Comparison of ENCODE assay signal across 30 cellular contexts in the genomic region with DNA sequence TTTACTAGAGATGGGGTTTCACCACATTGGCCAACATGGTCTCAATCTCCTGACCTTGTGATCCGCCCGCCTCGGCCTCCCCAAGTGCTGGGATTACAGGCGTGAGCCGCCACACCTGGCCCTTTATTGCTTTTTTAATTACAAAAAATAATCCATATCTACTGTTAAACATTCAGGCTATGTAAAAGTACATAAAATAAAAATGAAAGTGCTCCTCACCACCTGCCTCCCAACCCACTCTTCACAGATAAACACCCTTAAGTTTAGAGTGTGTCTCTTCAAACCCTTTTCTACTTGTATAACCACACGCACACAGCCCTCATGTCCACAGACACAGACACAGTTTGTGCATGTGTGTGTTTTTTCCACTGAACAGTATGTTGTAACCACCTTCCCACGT. TPM values are rescaled to one million over a fixed set of nuclear protein-coding genes. Genes with fewer than 3 reads are reported as not detected.
"Had no signal": no experiment of that assay in that cellular context is flagged by ENCODE, and none has a peak within 500 bp of the region (broad histone marks: within the 10 kb centered on the region; RNA-seq: fewer than 3 reads in every experiment).

No MANE protein-coding gene starts in this region.

- H3K27ac ChIP-seq: stomach, suprapubic skin, testis, thoracic aorta, thyroid gland, tibial artery, tibial nerve, upper lobe of left lung, uterus, vagina had no signal

- H3K9me3 ChIP-seq: stomach, suprapubic skin, testis, thoracic aorta, thyroid gland, tibial artery, tibial nerve, transverse colon, upper lobe of left lung, uterus, vagina had no signal

- H3K4me3 Mint-ChIP-seq: stimulated activated effector memory CD8-positive, alpha-beta T cell treated with anti-CD3 and anti-CD28 coated beads, Interleukin-12 subunit alpha, Interleukin-12 subunit beta, amount 100 ng/mL, for 72 hours; stimulated activated memory B cell treated with anti-CD40 and anti-IgM and Interleukin-4, amounts not matched to agents 10 μg/mL and 1 μg/mL and 100 μg/mL, for 72 hours; stimulated activated naive B cell treated with anti-CD40 and anti-IgM and Interleukin-4, amounts not matched to agents 10 μg/mL and 1 μg/mL and 100 μg/mL, for 72 hours; stimulated activated naive CD8-positive, alpha-beta T cell treated with anti-CD3 and anti-CD28 coated beads, Interleukin-15, amount 100 ng/mL, for 72 hours; stimulated activated naive CD8-positive, alpha-beta T cell treated with anti-CD3 and anti-CD28 coated beads, Interleukin-15, Interleukin-2, amounts not matched to agents 100 ng/mL and 50 ng/mL, for 24 hours; type B pancreatic cell had no signal

- DNase-seq: stimulated activated CD4-positive, alpha-beta T cell treated with anti-CD3 and anti-CD28 coated beads, Interleukin-2, amount 100 ng/mL, for 48 hours; stimulated activated CD4-positive, alpha-beta T cell treated with anti-CD3 and anti-CD28 coated beads, Interleukin-4, amount 100 ng/mL, for 1 hour; stimulated activated CD4-positive, alpha-beta T cell treated with anti-CD3 and anti-CD28 coated beads, Interleukin-4, amount 100 ng/mL, for 24 hours; stimulated activated CD4-positive, alpha-beta T cell treated with anti-CD3 and anti-CD28 coated beads, Interleukin-4, amount 100 ng/mL, for 4 hours; stimulated activated CD8-positive, alpha-beta memory T cell treated with anti-CD3 and anti-CD28 coated beads, Interleukin-4, amount 100 ng/mL, for 48 hours; stimulated activated naive B cell treated with anti-CD40 and anti-IgM and Interleukin-4, amounts not matched to agents 10 μg/mL and 1 μg/mL and 100 μg/mL, for 72 hours; stimulated activated naive CD4-positive, alpha-beta T cell; stimulated activated naive CD4-positive, alpha-beta T cell treated with Interleukin-2 at 50 U/mL for 16 hours; stimulated activated naive CD8-positive, alpha-beta T cell treated with anti-CD3 and anti-CD28 coated beads, Interleukin-15, amount 100 ng/mL, for 72 hours; stimulated activated naive CD8-positive, alpha-beta T cell treated with anti-CD3 and anti-CD28 coated beads, Interleukin-15, Interleukin-2, amounts not matched to agents 100 U/mL and 50 U/mL, for 24 hours; stomach; substantia nigra; testis; thyroid gland; tibial artery; transverse colon; trophoblast cell; upper lobe of left lung; uterus had no signal

- ATAC-seq: stimulated activated effector memory CD8-positive, alpha-beta T cell treated with anti-CD3 and anti-CD28 coated beads, Interleukin-12 subunit alpha, Interleukin-12 subunit beta, amount 100 ng/mL, for 72 hours; stimulated activated memory B cell treated with anti-CD40 and anti-IgM and Interleukin-4, amounts not matched to agents 10 μg/mL and 1 μg/mL and 100 μg/mL, for 72 hours; stimulated activated naive B cell treated with anti-CD40 and anti-IgM and Interleukin-4, amounts not matched to agents 10 μg/mL and 1 μg/mL and 100 μg/mL, for 72 hours; stimulated activated naive CD8-positive, alpha-beta T cell treated with anti-CD3 and anti-CD28 coated beads, Interleukin-15, amount 100 ng/mL, for 72 hours; stimulated activated naive CD8-positive, alpha-beta T cell treated with anti-CD3 and anti-CD28 coated beads, Interleukin-15, Interleukin-2, amounts not matched to agents 100 U/mL and 50 U/mL, for 24 hours had no signal

- H3K4me3 ChIP-seq: stomach, suprapubic skin, testis, thoracic aorta, thyroid gland, tibial artery, tibial nerve, transverse colon, upper lobe of left lung, uterus, vagina had no signal

- H3K4me1 Mint-ChIP-seq: stimulated activated naive CD8-positive, alpha-beta T cell treated with anti-CD3 and anti-CD28 coated beads, Interleukin-15, amount 100 ng/mL, for 72 hours had no signal

- H3K27me3 ChIP-seq: stomach, suprapubic skin, testis, thyroid gland, tibial artery, tibial nerve, transverse colon, upper lobe of left lung, uterus, vagina had no signal

- H3K36me3 ChIP-seq: uterus had no signal

- H3K27me3 Mint-ChIP-seq: stimulated activated memory B cell treated with anti-CD40 and anti-IgM and Interleukin-4, amounts not matched to agents 10 μg/mL and 1 μg/mL and 100 μg/mL, for 72 hours; stimulated activated naive B cell treated with anti-CD40 and anti-IgM and Interleukin-4, amounts not matched to agents 10 μg/mL and 1 μg/mL and 100 μg/mL, for 72 hours; stimulated activated naive CD8-positive, alpha-beta T cell treated with anti-CD3 and anti-CD28 coated beads, Interleukin-15, amount 100 ng/mL, for 72 hours; stimulated activated naive CD8-positive, alpha-beta T cell treated with anti-CD3 and anti-CD28 coated beads, Interleukin-15, Interleukin-2, amounts not matched to agents 100 ng/mL and 50 ng/mL, for 24 hours; type B pancreatic cell had no signal

- H3K4me1 ChIP-seq: stomach, suprapubic skin, testis, thyroid gland, tibial artery, transverse colon, upper lobe of left lung, uterus, vagina had no signal

- H3K9me3 Mint-ChIP-seq: stimulated activated effector memory CD8-positive, alpha-beta T cell treated with anti-CD3 and anti-CD28 coated beads, Interleukin-12 subunit alpha, Interleukin-12 subunit beta, amount 100 ng/mL, for 72 hours; stimulated activated memory B cell treated with anti-CD40 and anti-IgM and Interleukin-4, amounts not matched to agents 10 μg/mL and 1 μg/mL and 100 μg/mL, for 72 hours; stimulated activated naive B cell treated with anti-CD40 and anti-IgM and Interleukin-4, amounts not matched to agents 10 μg/mL and 1 μg/mL and 100 μg/mL, for 72 hours; stimulated activated naive CD8-positive, alpha-beta T cell treated with anti-CD3 and anti-CD28 coated beads, Interleukin-15, amount 100 ng/mL, for 72 hours; stimulated activated naive CD8-positive, alpha-beta T cell treated with anti-CD3 and anti-CD28 coated beads, Interleukin-15, Interleukin-2, amounts not matched to agents 100 ng/mL and 50 ng/mL, for 24 hours; type B pancreatic cell had no signal

- FAIRE-seq: urothelium cell line had no signal

- H3K27ac Mint-ChIP-seq: stimulated activated effector memory CD8-positive, alpha-beta T cell treated with anti-CD3 and anti-CD28 coated beads, Interleukin-12 subunit alpha, Interleukin-12 subunit beta, amount 100 ng/mL, for 72 hours; stimulated activated memory B cell treated with anti-CD40 and anti-IgM and Interleukin-4, amounts not matched to agents 10 μg/mL and 1 μg/mL and 100 μg/mL, for 72 hours; stimulated activated naive B cell treated with anti-CD40 and anti-IgM and Interleukin-4, amounts not matched to agents 10 μg/mL and 1 μg/mL and 100 μg/mL, for 72 hours; stimulated activated naive CD8-positive, alpha-beta T cell treated with anti-CD3 and anti-CD28 coated beads, Interleukin-15, amount 100 ng/mL, for 72 hours; stimulated activated naive CD8-positive, alpha-beta T cell treated with anti-CD3 and anti-CD28 coated beads, Interleukin-15, Interleukin-2, amounts not matched to agents 100 ng/mL and 50 ng/mL, for 24 hours; type B pancreatic cell had no signal

RNA-seq across cellular contexts. Expression of a gene that starts 50.8 kb away (rescaled TPM):
- total RNA-seq: subcutaneous adipose tissue, suprapubic skin, thoracic aorta, tibial nerve, ureter, vagina had no signal
- polyA plus RNA-seq: stomach had no signal
